In the genomic region with DNA sequence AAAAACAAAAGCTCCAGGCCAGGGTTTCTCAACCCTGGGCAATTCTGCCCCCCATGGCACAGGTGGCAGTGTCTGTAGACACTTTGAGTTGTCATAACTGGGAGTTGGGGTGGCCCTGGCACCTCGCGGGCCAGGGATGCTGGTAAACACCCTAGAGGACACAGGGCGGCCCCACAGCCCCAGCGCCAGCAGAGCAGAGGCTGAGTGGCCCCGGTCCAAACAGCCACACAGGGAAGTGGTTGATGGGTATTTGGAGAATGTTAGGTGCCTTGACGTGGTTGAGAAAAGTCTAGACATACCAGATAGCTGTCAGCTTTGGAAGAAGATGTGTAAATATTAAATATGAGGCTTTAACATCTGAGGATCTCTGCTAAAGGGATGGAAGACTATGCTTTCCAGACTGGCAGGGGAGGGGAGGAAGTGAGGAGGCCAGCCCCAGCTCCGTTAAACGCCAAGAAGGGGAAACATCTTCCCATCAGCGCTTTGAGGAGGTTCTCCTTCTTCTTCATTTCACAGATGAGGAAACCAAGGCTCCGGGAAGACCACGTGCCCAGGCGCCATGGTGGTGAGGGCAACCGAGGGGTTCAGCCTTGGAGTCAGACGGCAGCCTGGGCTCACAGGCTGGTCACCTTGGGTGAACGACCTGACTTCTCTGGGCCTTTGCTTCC, we compare ENCODE assay signal across 1 cellular context.
TF ChIP-seq lines count a peak whose summit lies in the region.

No MANE protein-coding gene starts in this region.

TF ChIP-seq in A549, 52 proteins besides CTCF, POLR2A, EP300 and RAD21 (continued from another document):
- TF ChIP-seq, protein P1, sequence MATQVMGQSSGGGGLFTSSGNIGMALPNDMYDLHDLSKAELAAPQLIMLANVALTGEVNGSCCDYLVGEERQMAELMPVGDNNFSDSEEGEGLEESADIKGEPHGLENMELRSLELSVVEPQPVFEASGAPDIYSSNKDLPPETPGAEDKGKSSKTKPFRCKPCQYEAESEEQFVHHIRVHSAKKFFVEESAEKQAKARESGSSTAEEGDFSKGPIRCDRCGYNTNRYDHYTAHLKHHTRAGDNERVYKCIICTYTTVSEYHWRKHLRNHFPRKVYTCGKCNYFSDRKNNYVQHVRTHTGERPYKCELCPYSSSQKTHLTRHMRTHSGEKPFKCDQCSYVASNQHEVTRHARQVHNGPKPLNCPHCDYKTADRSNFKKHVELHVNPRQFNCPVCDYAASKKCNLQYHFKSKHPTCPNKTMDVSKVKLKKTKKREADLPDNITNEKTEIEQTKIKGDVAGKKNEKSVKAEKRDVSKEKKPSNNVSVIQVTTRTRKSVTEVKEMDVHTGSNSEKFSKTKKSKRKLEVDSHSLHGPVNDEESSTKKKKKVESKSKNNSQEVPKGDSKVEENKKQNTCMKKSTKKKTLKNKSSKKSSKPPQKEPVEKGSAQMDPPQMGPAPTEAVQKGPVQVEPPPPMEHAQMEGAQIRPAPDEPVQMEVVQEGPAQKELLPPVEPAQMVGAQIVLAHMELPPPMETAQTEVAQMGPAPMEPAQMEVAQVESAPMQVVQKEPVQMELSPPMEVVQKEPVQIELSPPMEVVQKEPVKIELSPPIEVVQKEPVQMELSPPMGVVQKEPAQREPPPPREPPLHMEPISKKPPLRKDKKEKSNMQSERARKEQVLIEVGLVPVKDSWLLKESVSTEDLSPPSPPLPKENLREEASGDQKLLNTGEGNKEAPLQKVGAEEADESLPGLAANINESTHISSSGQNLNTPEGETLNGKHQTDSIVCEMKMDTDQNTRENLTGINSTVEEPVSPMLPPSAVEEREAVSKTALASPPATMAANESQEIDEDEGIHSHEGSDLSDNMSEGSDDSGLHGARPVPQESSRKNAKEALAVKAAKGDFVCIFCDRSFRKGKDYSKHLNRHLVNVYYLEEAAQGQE (IDR thresholded peaks at IDR 0.05) = no peak
- TF ChIP-seq SREBF2 (IDR thresholded peaks at IDR 0.05) = no peak
- TF ChIP-seq KDM1A (IDR thresholded peaks at IDR 0.05; ENCODE audit: low read depth) = no peak
- no peak for TF ChIP-seq ZC3H11A (IDR thresholded peaks at IDR 0.05)
- no peak for TF ChIP-seq BHLHE40 (IDR thresholded peaks at IDR 0.05; ENCODE audit: low read depth, low read length)
